24 cellular contexts compared by ENCODE assay signal in genomic region chr19:31337007-31337914, GRCh38. TPM values are rescaled to one million over a fixed set of nuclear protein-coding genes. Genes with fewer than 3 reads are reported as not detected.
A peak's percentile ranks its signal among the peaks of the same experiment; 100 is the strongest.
DNase-seq lines count a peak whose midpoint lies in the region; ATAC-seq and TF ChIP-seq lines count a peak whose summit lies in the region.
"Had no signal": no experiment of that assay in that cellular context is flagged by ENCODE, and none has a peak within 500 bp of the region (broad histone marks: within the 10 kb centered on the region; RNA-seq: fewer than 3 reads in every experiment).

No MANE protein-coding gene starts in this region.

- no peak for TF ChIP-seq POLR2A in sigmoid colon (IDR thresholded peaks at IDR 0.05)

- CTCF ChIA-PET in HEK293T (lab: Yijun Ruan, JAX): interaction anchor here (0.6 to 1.1 kb wide), 4 partner anchors 9 to 24 kb away, joined by 3 to 6 read pairs (median 4); no protein-coding TSS in a partner anchor

- TF ChIP-seq CTCF in hepatocyte (IDR thresholded peaks at IDR 0.05; ENCODE audit: poor library complexity) (no peak), sigmoid colon (IDR thresholded peaks at IDR 0.05) (no peak)

- H3K4me2 ChIP-seq in hepatocyte: peak overlapping the region; percentile 57
- H3K4me2 ChIP-seq: A549 had no signal

- peaks cover 3% of the 10 kb centered on the region for H4K20me1 ChIP-seq in hepatocyte (ENCODE audit: insufficient read depth, poor library complexity, severe bottlenecking)

- H3K4me3 ChIP-seq in adipocyte (ENCODE audit: low read length) (no peak overlapping the region), hepatocyte (no peak overlapping the region), sigmoid colon (no peak overlapping the region)
- H3K4me3 ChIP-seq: A549, breast epithelium, colonic mucosa, left lung had no signal

- ATAC-seq in HG03196 (IDR thresholded peaks at IDR 0.05; ENCODE audit: unreplicated experiment): no peak
- ATAC-seq: activated T-cell treated with anti-CD3 and anti-CD28 coated beads, Interleukin-2, amount 50 U/mL, for 72 hours; CD8-positive, alpha-beta T cell; HCT116 had no signal

- H3K27me3 ChIP-seq in adipocyte (replicated peaks; ENCODE audit: control insufficient read depth, insufficient read depth, low read length) (no peaks in the 10 kb centered on the region), hepatocyte (no peaks in the 10 kb centered on the region), sigmoid colon (no peaks in the 10 kb centered on the region)
- H3K27me3 ChIP-seq: breast epithelium, colonic mucosa had no signal

- no peaks in the 10 kb centered on the region for H3K9me2 ChIP-seq in hepatocyte (replicated peaks; ENCODE audit: insufficient read depth)

- H3K9me3 ChIP-seq in adipocyte (ENCODE audit: control insufficient read depth, low read length) (no peaks in the 10 kb centered on the region), hepatocyte (ENCODE audit: low read depth) (no peaks in the 10 kb centered on the region), sigmoid colon (no peaks in the 10 kb centered on the region)
- H3K9me3 ChIP-seq: A549, breast epithelium, colonic mucosa, left lung had no signal

- DNase-seq in HEK293T (ENCODE audit: extremely low spot score) (no peak), adipocyte (ENCODE audit: low read depth) (no peak), hepatocyte (ENCODE audit: low spot score) (no peak), sigmoid colon (no peak), ureter (ENCODE audit: low spot score) (no peak)
- DNase-seq in activated naive CD4-positive, alpha-beta T cell treated with Interleukin-2 at 50 U/mL for 16 hours: no peak
- no peak for DNase-seq in stimulated activated naive CD4-positive, alpha-beta T cell treated with Interleukin-2 at 50 U/mL for 16 hours (lab: John Stamatoyannopoulos, UW)
- DNase-seq: activated naive CD4-positive, alpha-beta T cell treated with anti-CD3 and anti-CD28 coated beads, Interleukin-2, amount 50 U/mL, for 16 hours; activated T-cell treated with anti-CD3 and anti-CD28 coated beads, Interleukin-2, amount 50 U/mL, for 72 hours; CD8-positive, alpha-beta T cell; colonic mucosa; effector memory CD4-positive, alpha-beta T cell; left lung; naive thymus-derived CD8-positive, alpha-beta T cell; NCI-H1694; NCI-H524 treated with DMSO at 0.1 percent for 48 hours; T1000 had no signal

- peak overlapping the region; percentile 59 for H3K27ac ChIP-seq in hepatocyte
- peak overlapping the region in 3 of 4 donors; percentile 78 to 99 (median 86) for H3K27ac ChIP-seq in sigmoid colon
- H3K27ac ChIP-seq: A549, colonic mucosa, HL-60, parathyroid adenoma, WERI-Rb-1 had no signal

- intact Hi-C loops in sigmoid colon (cut with DNase I): loop anchor here (10.0 kb wide), 1 partner anchor 652 kb away; no protein-coding TSS in a partner anchor

- H3K79me2 ChIP-seq in hepatocyte: peaks cover 53% of the 10 kb centered on the region
- H3K79me2 ChIP-seq: parathyroid adenoma had no signal

- H3K9ac ChIP-seq in adipocyte (ENCODE audit: low read length): peak overlapping the region; percentile 68
- H3K9ac ChIP-seq: parathyroid adenoma had no signal

- H3K36me3 ChIP-seq in adipocyte (ENCODE audit: control insufficient read depth, insufficient read depth, low read length, severe bottlenecking): peaks cover 6% of the 10 kb centered on the region
- no peaks in the 10 kb centered on the region for H3K36me3 ChIP-seq in hepatocyte (replicated peaks; ENCODE audit: insufficient read depth, low read depth)
- no peaks in the 10 kb centered on the region for H3K36me3 ChIP-seq in sigmoid colon
- H3K36me3 ChIP-seq: breast epithelium, colonic mucosa, left lung, WERI-Rb-1 had no signal

- no peak for TF ChIP-seq EP300 in sigmoid colon (IDR thresholded peaks at IDR 0.05)

- POLR2A ChIA-PET in HEK293T (lab: Yijun Ruan, JAX): interaction anchor here (1.0 to 1.4 kb wide), 2 partner anchors 12 kb away, joined by 3 read pairs; partner anchors contain the start of gene TSHZ3

- no peak overlapping the region for H2AFZ ChIP-seq in hepatocyte
- H2AFZ ChIP-seq: parathyroid adenoma had no signal

- WGBS in hepatocyte (ENCODE audit: low lambda C conversion rate, missing lambda C conversion rate): 59% methylated on average over 7 of the region's 7 CpGs
- WGBS in sigmoid colon, 2 donors: 42 to 73% methylated on average over 7 of the region's 7 CpGs

- peaks cover 48% of the 10 kb centered on the region for H3K4me1 ChIP-seq in adipocyte (ENCODE audit: control insufficient read depth, insufficient read depth, low read length)
- H3K4me1 ChIP-seq in hepatocyte (ENCODE audit: insufficient read depth): peaks cover 43% of the 10 kb centered on the region
- peaks cover 0 to 99% (median 87%) of the 10 kb centered on the region in 4 donors for H3K4me1 ChIP-seq in sigmoid colon
- H3K4me1 ChIP-seq: breast epithelium, colonic mucosa, parathyroid adenoma had no signal

TF ChIP-seq in HEK293T, 16 proteins besides CTCF, POLR2A, EP300 and RAD21:
- TF ChIP-seq SUZ12 (IDR thresholded peaks at IDR 0.05) (no peak), PKNOX1 (IDR thresholded peaks at IDR 0.05) (peak; percentile 79), ARNT (IDR thresholded peaks at IDR 0.05) (no peak)

RNA-seq across cellular contexts. Expression of gene TSHZ3, which starts 12.0 kb away (rescaled TPM):
- total RNA-seq in hepatocyte (4.9 and 5.7 TPM in 2 replicates), sigmoid colon (10 to 100 TPM; 16.1 to 27.7 (median 21.2) TPM), ureter (23.6 TPM)
- polyA plus RNA-seq in hepatocyte (5.3 and 5.7 TPM in 2 replicates), sigmoid colon (1 to 10 TPM in 2 of 3 donors, under 1 TPM in 1; 0.46 to 2.6 (median 1.2) TPM)
- total RNA-seq: CD8-positive, alpha-beta T cell; naive thymus-derived CD8-positive, alpha-beta T cell had no signal
